Comparison of ENCODE assay signal across 12 cellular contexts in the genomic region with DNA sequence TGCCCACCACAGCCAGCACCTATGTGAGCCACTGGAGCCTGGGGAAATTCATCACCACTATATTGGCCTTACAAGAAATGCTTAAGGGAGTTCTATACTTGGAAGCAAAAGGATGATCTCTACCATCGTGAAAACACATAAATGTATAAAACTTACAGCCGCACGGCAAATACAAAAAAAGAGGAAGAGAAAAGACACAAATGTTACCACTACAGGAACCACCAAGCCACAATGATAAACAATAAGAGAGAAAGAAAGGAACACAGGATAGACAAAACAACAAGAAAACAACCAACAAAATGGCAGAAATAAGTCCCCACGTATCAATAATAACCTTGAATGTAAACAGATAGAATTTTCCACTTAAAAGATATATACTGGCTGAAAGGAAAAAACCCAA.
"Had no signal": no experiment of that assay in that cellular context is flagged by ENCODE, and none has a peak within 500 bp of the region (broad histone marks: within the 10 kb centered on the region; RNA-seq: fewer than 3 reads in every experiment).

No MANE protein-coding gene starts in this region.

- DNase-seq: effector memory CD8-positive, alpha-beta T cell; left colon; left ventricle myocardium superior; naive thymus-derived CD8-positive, alpha-beta T cell; psoas muscle; retina; right lobe of liver; stimulated activated CD4-positive, alpha-beta T cell treated with anti-CD3 and anti-CD28 coated beads, Interleukin-4, amount 100 ng/mL, for 4 hours; stimulated activated naive CD4-positive, alpha-beta T cell treated with Interleukin-2 at 50 U/mL for 16 hours; trophoblast cell had no signal

- H3K27ac Mint-ChIP-seq: dendritic cell treated with granulocyte-macrophage colony-stimulating factor and Interleukin-4, amounts not matched to agents 40 ng/mL and 50 ng/mL, for 4 days; effector memory CD8-positive, alpha-beta T cell had no signal

- H3K4me3 Mint-ChIP-seq: dendritic cell treated with granulocyte-macrophage colony-stimulating factor and Interleukin-4, amounts not matched to agents 40 ng/mL and 50 ng/mL, for 4 days; effector memory CD8-positive, alpha-beta T cell had no signal

- ATAC-seq: effector memory CD8-positive, alpha-beta T cell; gastroesophageal sphincter; left colon; left ventricle myocardium superior; naive thymus-derived CD8-positive, alpha-beta T cell; psoas muscle; right lobe of liver had no signal

- H3K9me3 Mint-ChIP-seq: dendritic cell treated with granulocyte-macrophage colony-stimulating factor and Interleukin-4, amounts not matched to agents 40 ng/mL and 50 ng/mL, for 4 days; effector memory CD8-positive, alpha-beta T cell had no signal
